ENCODE assay signal across 9 cellular contexts in genomic region chr17:81094744-81095607, GRCh38.
DNase-seq lines count a peak whose midpoint lies in the region; ATAC-seq and TF ChIP-seq lines count a peak whose summit lies in the region.
"Had no signal": no experiment of that assay in that cellular context is flagged by ENCODE, and none has a peak within 500 bp of the region (broad histone marks: within the 10 kb centered on the region; RNA-seq: fewer than 3 reads in every experiment).

No MANE protein-coding gene starts in this region.

- no peaks in the 10 kb centered on the region for H3K9me3 Mint-ChIP-seq in activated CD4-positive, alpha-beta memory T cell treated with anti-CD3 and anti-CD28 coated beads for 36 hours

- H3K27me3 ChIP-seq in HAP-1 (ENCODE audit: low read depth) (no peaks in the 10 kb centered on the region), dorsolateral prefrontal cortex (no peaks in the 10 kb centered on the region)

- no peaks in the 10 kb centered on the region for H3K9me3 ChIP-seq in HAP-1

- POLR2A ChIA-PET in activated CD4-positive, alpha-beta memory T cell treated with anti-CD3 and anti-CD28 coated beads for 36 hours (lab: Charles Lee), result interaction anchor here (0.6 to 1.2 kb wide), 3 partner anchors 17 to 830 kb away, joined by 3 read pairs; no protein-coding TSS in a partner anchor

- H3K27ac Mint-ChIP-seq in activated CD4-positive, alpha-beta memory T cell treated with anti-CD3 and anti-CD28 coated beads for 36 hours, result peak overlapping the region; percentile 75

- peak in 2 of 56 donors; percentile 15 to 22 for TF ChIP-seq CTCF in dorsolateral prefrontal cortex (IDR thresholded peaks at IDR 0.05 in 54 of 56, conservative IDR thresholded peaks at IDR 0.05 in 2 of 56; ENCODE audit: low read depth in 1 of 56, partially characterized antibody in 56 of 56)

- peak overlapping the region; percentile 15 to 98 (median 90) for H3K27ac ChIP-seq in dorsolateral prefrontal cortex
- H3K27ac ChIP-seq: parathyroid adenoma had no signal

- peaks cover 46% of the 10 kb centered on the region for H3K4me1 Mint-ChIP-seq in activated CD4-positive, alpha-beta memory T cell treated with anti-CD3 and anti-CD28 coated beads for 36 hours (ENCODE audit: low read depth)

- CTCF ChIA-PET in activated CD4-positive, alpha-beta memory T cell treated with anti-CD3 and anti-CD28 coated beads for 36 hours (lab: Charles Lee), result interaction anchor here (0.8 to 3.8 kb wide), 5 partner anchors 9 to 993 kb away, joined by 3 to 27 read pairs (median 3); partner anchors contain the start of genes CEP131 and GAA

- peaks cover 7% of the 10 kb centered on the region; the same call in 1 of the 2 replicates for H3K36me3 ChIP-seq in HAP-1 (replicated peaks)

- no peaks in the 10 kb centered on the region for H3K27me3 Mint-ChIP-seq in activated CD4-positive, alpha-beta memory T cell treated with anti-CD3 and anti-CD28 coated beads for 36 hours

- ATAC-seq in GM21367 (IDR thresholded peaks at IDR 0.05; ENCODE audit: unreplicated experiment) (no peak), HG03097 (IDR thresholded peaks at IDR 0.05; ENCODE audit: low FRiP score, unreplicated experiment) (no peak)

- DNase-seq in HAP-1 (ENCODE audit: low spot score in 2 of 2) (peak; percentile 95 to 96), NCI-H510A (lab: John Stamatoyannopoulos, UW) (peak; percentile 56), dorsolateral prefrontal cortex (peak in 9 of 10 donors; percentile 59 to 97 (median 87)), medulla oblongata (ENCODE audit: extremely low spot score) (peak; percentile 87)
- peak; percentile 97 for DNase-seq in activated CD4-positive, alpha-beta memory T cell treated with anti-CD3 and anti-CD28 coated beads for 36 hours
- peak; percentile 64 to 83 (median 81) for DNase-seq in stimulated activated CD4-positive, alpha-beta T cell treated with anti-CD3 and anti-CD28 coated beads, TNF-alpha, amount 100 ng/mL, for 24 hours (ENCODE audit: low read depth in 3 of 3)

- no peak overlapping the region for H3K4me3 Mint-ChIP-seq in activated CD4-positive, alpha-beta memory T cell treated with anti-CD3 and anti-CD28 coated beads for 36 hours

- H3K36me3 Mint-ChIP-seq in activated CD4-positive, alpha-beta memory T cell treated with anti-CD3 and anti-CD28 coated beads for 36 hours, result no peaks in the 10 kb centered on the region

- intact Hi-C loops in activated CD4-positive, alpha-beta memory T cell treated with anti-CD3 and anti-CD28 coated beads for 36 hours (cut with micrococcal nuclease), result loop anchor here (10.0 kb wide), 1 partner anchor 840 kb away; no protein-coding TSS in a partner anchor
- intact Hi-C loops in dorsolateral prefrontal cortex (cut with DNase I), result loop anchor here in 1 of 2 donors (2.0 kb wide), 1 partner anchor 60 kb away; the partner anchor contains the start of gene BAIAP2

- H3K4me3 ChIP-seq in HAP-1 (no peak overlapping the region), dorsolateral prefrontal cortex (peak overlapping the region in 30 of 59 donors; percentile 0 to 41 (median 19))

- H3K4me1 ChIP-seq in HAP-1, result peaks cover 31% of the 10 kb centered on the region

- in situ Hi-C loops in HAP-1 (cut with MboI; ENCODE audit: low sequenced_read_pairs), result no loop called here
